ENCODE assay signal across 21 cellular contexts in genomic region chr3:89527736-89528335, GRCh38.
"Had no signal": no experiment of that assay in that cellular context is flagged by ENCODE, and none has a peak within 500 bp of the region (broad histone marks: within the 10 kb centered on the region; RNA-seq: fewer than 3 reads in every experiment).

No MANE protein-coding gene starts in this region.

- H3K27ac Mint-ChIP-seq: activated CD4-positive, alpha-beta memory T cell treated with anti-CD3 and anti-CD28 coated beads for 36 hours; activated naive CD8-positive, alpha-beta T cell; T-helper 1 cell treated with Interleukin-12 subunit alpha and Interleukin-12 subunit beta and Interleukin-4 antibody, amounts not matched to agents 30 μg/mL and 1 μg/mL, for 36 hours had no signal

- H3K9ac ChIP-seq: parathyroid adenoma had no signal

- H3K4me3 ChIP-seq: body of pancreas, colonic mucosa, heart left ventricle, left ventricle myocardium inferior, right lobe of liver, stomach, upper lobe of left lung had no signal

- FAIRE-seq: frontal cortex, small intestine had no signal

- H3K4me1 ChIP-seq: body of pancreas, colonic mucosa, heart left ventricle, left ventricle myocardium inferior, parathyroid adenoma, right lobe of liver, stomach, upper lobe of left lung had no signal

- H3K27ac ChIP-seq: body of pancreas, colonic mucosa, heart left ventricle, left ventricle myocardium inferior, parathyroid adenoma, right lobe of liver, stomach, upper lobe of left lung, VCaP had no signal

- ATAC-seq: body of pancreas, heart left ventricle, right lobe of liver had no signal

- H2AFZ ChIP-seq: parathyroid adenoma had no signal

- DNase-seq: activated CD4-positive, alpha-beta memory T cell treated with anti-CD3 and anti-CD28 coated beads for 36 hours; activated T-cell treated with anti-CD3 and anti-CD28 coated beads for 4 hours; body of pancreas; caudate nucleus; colonic mucosa; erythroblast; heart left ventricle; kidney glomerular epithelial cell; left ventricle myocardium inferior; mammary epithelial cell; right lobe of liver; small intestine; stimulated activated CD4-positive, alpha-beta T cell treated with anti-CD3 and anti-CD28 coated beads, Interleukin-15, amount 100 ng/mL, for 24 hours; stimulated activated CD4-positive, alpha-beta T cell treated with anti-CD3 and anti-CD28 coated beads, Interleukin-2, amount 100 ng/mL, for 48 hours; stomach; upper lobe of left lung had no signal

- H3K4me3 Mint-ChIP-seq: activated CD4-positive, alpha-beta memory T cell treated with anti-CD3 and anti-CD28 coated beads for 36 hours; activated naive CD8-positive, alpha-beta T cell; T-helper 1 cell treated with Interleukin-12 subunit alpha and Interleukin-12 subunit beta and Interleukin-4 antibody, amounts not matched to agents 30 μg/mL and 1 μg/mL, for 36 hours had no signal

- H3K27me3 ChIP-seq: body of pancreas, colonic mucosa, heart left ventricle, right lobe of liver, stomach, upper lobe of left lung had no signal

- H3K36me3 Mint-ChIP-seq: activated CD4-positive, alpha-beta memory T cell treated with anti-CD3 and anti-CD28 coated beads for 36 hours; activated naive CD8-positive, alpha-beta T cell had no signal

- H3K27me3 Mint-ChIP-seq: activated CD4-positive, alpha-beta memory T cell treated with anti-CD3 and anti-CD28 coated beads for 36 hours; activated naive CD8-positive, alpha-beta T cell had no signal

- H3K79me2 ChIP-seq: parathyroid adenoma had no signal

- H3K36me3 ChIP-seq: colonic mucosa, heart left ventricle, left ventricle myocardium inferior, right lobe of liver, stomach, upper lobe of left lung had no signal

- H3K9me3 ChIP-seq: body of pancreas, colonic mucosa, right lobe of liver, stomach, upper lobe of left lung had no signal
